In the genomic region with DNA sequence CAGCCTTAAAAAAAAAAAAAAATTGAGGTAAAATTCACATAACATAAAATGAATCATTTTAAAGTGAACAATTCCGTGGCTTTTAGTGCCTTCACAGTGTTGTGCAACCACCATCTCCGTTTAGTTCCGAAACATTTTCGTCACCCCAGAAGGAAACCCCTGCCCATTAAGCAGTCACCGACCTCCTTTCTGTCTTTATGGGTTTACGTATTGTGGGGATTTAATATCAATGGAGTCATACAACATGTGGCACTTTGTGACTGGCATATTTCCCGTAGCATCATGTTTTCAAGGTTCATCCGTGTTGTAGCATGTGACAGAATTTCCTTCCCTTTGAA, we compare ENCODE assay signal across 18 cellular contexts.
DNase-seq lines count a peak whose midpoint lies in the region; ATAC-seq and TF ChIP-seq lines count a peak whose summit lies in the region.
"Had no signal": no experiment of that assay in that cellular context is flagged by ENCODE, and none has a peak within 500 bp of the region (broad histone marks: within the 10 kb centered on the region; RNA-seq: fewer than 3 reads in every experiment).

No MANE protein-coding gene starts in this region.

- TF ChIP-seq CTCF in choroid plexus epithelial cell (conservative IDR thresholded peaks at IDR 0.05; ENCODE audit: low read depth, low read length): no peak
- no peak for TF ChIP-seq CTCF in tibial artery (IDR thresholded peaks at IDR 0.05)
- TF ChIP-seq CTCF in ovary (IDR thresholded peaks at IDR 0.05): no peak

- no peak for TF ChIP-seq EP300 in ovary (IDR thresholded peaks at IDR 0.05)

- TF ChIP-seq POLR2A in ovary (IDR thresholded peaks at IDR 0.05): no peak

- H3K4me1 ChIP-seq in SJCRH30: peaks cover 69% of the 10 kb centered on the region
- H3K4me1 ChIP-seq in tibial artery: peaks cover 0 to 85% (median 45%) of the 10 kb centered on the region in 4 donors
- peaks cover 2% of the 10 kb centered on the region for H3K4me1 ChIP-seq in ovary (ENCODE audit: insufficient read depth)
- H3K4me1 ChIP-seq: colonic mucosa, gastrocnemius medialis had no signal

- CTCF ChIA-PET in activated naive CD4-positive, alpha-beta T cell treated with anti-CD3 and anti-CD28 coated beads, Interleukin-2, amount 10 ng/mL, durations not matched to agents 7 days and 5 days (lab: Charles Lee): no interaction called here

- no peak overlapping the region for H3K4me3 Mint-ChIP-seq in activated naive CD4-positive, alpha-beta T cell treated with anti-CD3 and anti-CD28 coated beads, Interleukin-2, amount 50 U/mL, for 24 hours
- no peak overlapping the region for H3K4me3 Mint-ChIP-seq in activated naive CD4-positive, alpha-beta T cell treated with anti-CD3 and anti-CD28 coated beads, Interleukin-2, amount 10 ng/mL, durations not matched to agents 7 days and 5 days
- H3K4me3 Mint-ChIP-seq: activated CD4-positive, alpha-beta T cell treated with anti-CD3 and anti-CD28 coated beads, Interleukin-2, amount 10 ng/mL, durations not matched to agents 7 days and 5 days; stimulated activated naive CD8-positive, alpha-beta T cell treated with anti-CD3 and anti-CD28 coated beads, Interleukin-15, amount 100 ng/mL, for 72 hours had no signal

- DNase-seq in activated naive CD4-positive, alpha-beta T cell treated with anti-CD3 and anti-CD28 coated beads, Interleukin-2, amount 10 ng/mL, durations not matched to agents 7 days and 5 days: no peak
- DNase-seq in SJCRH30 (no peak), choroid plexus epithelial cell (ENCODE audit: low read depth) (peak; percentile 49), tibial artery (no peak), H7 (no peak), ovary (no peak)
- DNase-seq: activated CD4-positive, alpha-beta T cell treated with anti-CD3 and anti-CD28 coated beads, Interleukin-2, amount 10 ng/mL, durations not matched to agents 7 days and 5 days; colonic mucosa; COR-L47; gastrocnemius medialis; left ventricle myocardium inferior; NCI-H187 treated with DMSO at 0.1 percent for 48 hours; SIG-M5; stimulated activated CD4-positive, alpha-beta T cell treated with anti-CD3 and anti-CD28 coated beads, Interleukin-12 subunit alpha, Interleukin-12 subunit beta, amount 100 ng/mL, for 4 hours; stimulated activated naive CD8-positive, alpha-beta T cell treated with anti-CD3 and anti-CD28 coated beads, Interleukin-15, amount 100 ng/mL, for 72 hours had no signal

- peaks cover under 1% of the 10 kb centered on the region for H3K36me3 Mint-ChIP-seq in activated naive CD4-positive, alpha-beta T cell treated with anti-CD3 and anti-CD28 coated beads, Interleukin-2, amount 50 U/mL, for 24 hours
- H3K36me3 Mint-ChIP-seq in activated naive CD4-positive, alpha-beta T cell treated with anti-CD3 and anti-CD28 coated beads, Interleukin-2, amount 10 ng/mL, durations not matched to agents 7 days and 5 days: peaks cover 9% of the 10 kb centered on the region

- H3K27me3 Mint-ChIP-seq in activated naive CD4-positive, alpha-beta T cell treated with anti-CD3 and anti-CD28 coated beads, Interleukin-2, amount 50 U/mL, for 24 hours: no peaks in the 10 kb centered on the region
- no peaks in the 10 kb centered on the region for H3K27me3 Mint-ChIP-seq in activated naive CD4-positive, alpha-beta T cell treated with anti-CD3 and anti-CD28 coated beads, Interleukin-2, amount 10 ng/mL, durations not matched to agents 7 days and 5 days
- H3K27me3 Mint-ChIP-seq: activated CD4-positive, alpha-beta T cell treated with anti-CD3 and anti-CD28 coated beads, Interleukin-2, amount 10 ng/mL, durations not matched to agents 7 days and 5 days; stimulated activated naive CD8-positive, alpha-beta T cell treated with anti-CD3 and anti-CD28 coated beads, Interleukin-15, amount 100 ng/mL, for 72 hours had no signal

- H3K9me3 ChIP-seq in SJCRH30 (replicated peaks) (no peaks in the 10 kb centered on the region), tibial artery (no peaks in the 10 kb centered on the region), ovary (no peaks in the 10 kb centered on the region)
- H3K9me3 ChIP-seq: colonic mucosa, gastrocnemius medialis, left ventricle myocardium inferior had no signal

- H3K4me3 ChIP-seq in SJCRH30 (no peak overlapping the region), choroid plexus epithelial cell (ENCODE audit: low read depth, low read length) (no peak overlapping the region), tibial artery (no peak overlapping the region), H7 (ENCODE audit: insufficient read depth, low read depth, low read length) (no peak overlapping the region), ovary (no peak overlapping the region)
- H3K4me3 ChIP-seq: colonic mucosa, gastrocnemius medialis, GM12878, left ventricle myocardium inferior had no signal

- H3K27me3 ChIP-seq in SJCRH30 (no peaks in the 10 kb centered on the region), tibial artery (no peaks in the 10 kb centered on the region), H7 (ENCODE audit: control insufficient read depth, insufficient read depth, low read length) (no peaks in the 10 kb centered on the region), ovary (no peaks in the 10 kb centered on the region)
- H3K27me3 ChIP-seq: colonic mucosa had no signal

- no peaks in the 10 kb centered on the region for H3K9me3 Mint-ChIP-seq in activated naive CD4-positive, alpha-beta T cell treated with anti-CD3 and anti-CD28 coated beads, Interleukin-2, amount 50 U/mL, for 24 hours
- H3K9me3 Mint-ChIP-seq in activated naive CD4-positive, alpha-beta T cell treated with anti-CD3 and anti-CD28 coated beads, Interleukin-2, amount 10 ng/mL, durations not matched to agents 7 days and 5 days: no peaks in the 10 kb centered on the region
- H3K9me3 Mint-ChIP-seq: activated CD4-positive, alpha-beta T cell treated with anti-CD3 and anti-CD28 coated beads, Interleukin-2, amount 10 ng/mL, durations not matched to agents 7 days and 5 days; stimulated activated naive CD8-positive, alpha-beta T cell treated with anti-CD3 and anti-CD28 coated beads, Interleukin-15, amount 100 ng/mL, for 72 hours had no signal

- peaks cover 92% of the 10 kb centered on the region for H3K4me1 Mint-ChIP-seq in activated naive CD4-positive, alpha-beta T cell treated with anti-CD3 and anti-CD28 coated beads, Interleukin-2, amount 50 U/mL, for 24 hours
- H3K4me1 Mint-ChIP-seq in activated naive CD4-positive, alpha-beta T cell treated with anti-CD3 and anti-CD28 coated beads, Interleukin-2, amount 10 ng/mL, durations not matched to agents 7 days and 5 days: peaks cover 87% of the 10 kb centered on the region

- WGBS in ovary, 3 donors: 82 to 91% (median 90%) methylated on average over 8 of the region's 8 CpGs

- ATAC-seq in HG02884 (IDR thresholded peaks at IDR 0.05; ENCODE audit: unreplicated experiment): no peak
- ATAC-seq: GM12878; stimulated activated naive CD8-positive, alpha-beta T cell treated with anti-CD3 and anti-CD28 coated beads, Interleukin-15, amount 100 ng/mL, for 72 hours had no signal

- H3K27ac Mint-ChIP-seq in activated naive CD4-positive, alpha-beta T cell treated with anti-CD3 and anti-CD28 coated beads, Interleukin-2, amount 50 U/mL, for 24 hours: peak overlapping the region; percentile 77
- no peak overlapping the region for H3K27ac Mint-ChIP-seq in activated naive CD4-positive, alpha-beta T cell treated with anti-CD3 and anti-CD28 coated beads, Interleukin-2, amount 10 ng/mL, durations not matched to agents 7 days and 5 days

- no peaks in the 10 kb centered on the region for H3K36me3 ChIP-seq in SJCRH30
- no peaks in the 10 kb centered on the region for H3K36me3 ChIP-seq in tibial artery
- H3K36me3 ChIP-seq in H7 (replicated peaks; ENCODE audit: control insufficient read depth, insufficient read depth, low read length): no peaks in the 10 kb centered on the region
- no peaks in the 10 kb centered on the region for H3K36me3 ChIP-seq in ovary
- H3K36me3 ChIP-seq: colonic mucosa, gastrocnemius medialis, left ventricle myocardium inferior had no signal

- intact Hi-C loops in tibial artery (cut with DNase I; ENCODE audit: low total_unique reads) (loop anchor here (5.0 to 10.0 kb wide), 2 partner anchors 51 to 1308 kb away; no protein-coding TSS in a partner anchor), ovary (cut with DNase I) (no loop called here)

- H3K27ac ChIP-seq in SJCRH30 (peak overlapping the region; percentile 74), tibial artery (peak overlapping the region; percentile 65 to 75), ovary (no peak overlapping the region)
- H3K27ac ChIP-seq: colonic mucosa, gastrocnemius medialis, left ventricle myocardium inferior had no signal

Comparison
In these comparisons a context has a peak if more than half of its experiments do, and no peak if none do; other contexts are left out.
1. H3K27ac ChIP-seq: peak in SJCRH30 (single experiment) and tibial artery (2 of 2); none in ovary (0 of 2).